ENCODE assay signal across 32 cellular contexts in genomic region chr15:40295297-40295696, GRCh38. TPM values are rescaled to one million over a fixed set of nuclear protein-coding genes. Genes with fewer than 3 reads are reported as not detected.
"Had no signal": no experiment of that assay in that cellular context is flagged by ENCODE, and none has a peak within 500 bp of the region (broad histone marks: within the 10 kb centered on the region; RNA-seq: fewer than 3 reads in every experiment).

No MANE protein-coding gene starts in this region.

- H3K36me3 ChIP-seq: adrenal gland, ascending aorta, colonic mucosa, ovary, prostate gland, vagina had no signal

- H3K9me3 Mint-ChIP-seq: activated T-helper 17 cell treated with anti-CD3 and anti-CD28 coated beads, Interleukin-2, amount 50 U/mL, for 72 hours; central memory CD8-positive, alpha-beta T cell; stimulated activated memory B cell treated with anti-CD40 and anti-IgM and Interleukin-4, amounts not matched to agents 10 μg/mL and 1 μg/mL and 100 μg/mL, for 72 hours; type B pancreatic cell had no signal

- H3K27me3 Mint-ChIP-seq: activated naive CD8-positive, alpha-beta T cell; activated T-helper 17 cell treated with anti-CD3 and anti-CD28 coated beads, Interleukin-2, amount 50 U/mL, for 72 hours; central memory CD8-positive, alpha-beta T cell; naive thymus-derived CD8-positive, alpha-beta T cell; stimulated activated memory B cell treated with anti-CD40 and anti-IgM and Interleukin-4, amounts not matched to agents 10 μg/mL and 1 μg/mL and 100 μg/mL, for 72 hours had no signal

- H3K4me3 ChIP-seq: adrenal gland, ascending aorta, colonic mucosa, heart right ventricle, ovary, prostate gland, skin epidermis, stomach, vagina had no signal

- H3K4me3 Mint-ChIP-seq: activated CD8-positive, alpha-beta T cell treated with anti-CD3 and anti-CD28 coated beads, Interleukin-2, amount 10 ng/mL, durations not matched to agents 7 days and 5 days; activated naive CD8-positive, alpha-beta T cell; activated T-helper 17 cell treated with anti-CD3 and anti-CD28 coated beads, Interleukin-2, amount 50 U/mL, for 72 hours; central memory CD8-positive, alpha-beta T cell; mesothelial cell of epicardium; naive thymus-derived CD8-positive, alpha-beta T cell; stimulated activated memory B cell treated with anti-CD40 and anti-IgM and Interleukin-4, amounts not matched to agents 10 μg/mL and 1 μg/mL and 100 μg/mL, for 72 hours; type B pancreatic cell had no signal

- H3K27me3 ChIP-seq: ascending aorta, colonic mucosa, ovary, vagina had no signal

- H3K4me1 ChIP-seq: prostate gland had no signal

- H3K4me1 Mint-ChIP-seq: activated T-helper 17 cell treated with anti-CD3 and anti-CD28 coated beads, Interleukin-2, amount 50 U/mL, for 72 hours; central memory CD8-positive, alpha-beta T cell had no signal

- H3K27ac ChIP-seq: adrenal gland, ascending aorta, colonic mucosa, ovary, prostate gland, skin epidermis, stomach, vagina had no signal

- ATAC-seq: activated CD8-positive, alpha-beta T cell treated with anti-CD3 and anti-CD28 coated beads, Interleukin-2, amount 10 ng/mL, durations not matched to agents 7 days and 5 days; activated T-helper 17 cell treated with anti-CD3 and anti-CD28 coated beads, Interleukin-2, amount 50 U/mL, for 72 hours; left lobe of liver; naive thymus-derived CD8-positive, alpha-beta T cell; stimulated activated memory B cell treated with anti-CD40 and anti-IgM and Interleukin-4, amounts not matched to agents 10 μg/mL and 1 μg/mL and 100 μg/mL, for 72 hours had no signal

- FAIRE-seq: endometrium, TTC549 had no signal

- H3K36me3 Mint-ChIP-seq: type B pancreatic cell had no signal

- DNase-seq: activated CD4-positive, alpha-beta T cell treated with anti-CD3 and anti-CD28 coated beads for 1 hour; activated CD4-positive, alpha-beta T cell treated with anti-CD3 and anti-CD28 coated beads, Interleukin-2, amount 50 U/mL, for 1 hour; activated CD8-positive, alpha-beta T cell treated with anti-CD3 and anti-CD28 coated beads, Interleukin-2, amount 10 ng/mL, durations not matched to agents 7 days and 5 days; activated naive CD4-positive, alpha-beta T cell; activated T-cell treated with anti-CD3 and anti-CD28 coated beads, Interleukin-2, amount 50 U/mL, for 1 hour; adrenal gland; colonic mucosa; erythroblast; foreskin fibroblast; islet precursor cell; naive thymus-derived CD8-positive, alpha-beta T cell; ovary; stimulated activated CD4-positive, alpha-beta T cell treated with anti-CD3 and anti-CD28 coated beads, Interleukin-2, amount 100 ng/mL, for 24 hours; stomach; T-helper 1 cell had no signal

- H3K9me3 ChIP-seq: adrenal gland, ascending aorta, colonic mucosa, ovary, prostate gland, stomach, vagina had no signal

- H3K27ac Mint-ChIP-seq: activated CD8-positive, alpha-beta T cell treated with anti-CD3 and anti-CD28 coated beads, Interleukin-2, amount 10 ng/mL, durations not matched to agents 7 days and 5 days; activated naive CD8-positive, alpha-beta T cell; activated T-helper 17 cell treated with anti-CD3 and anti-CD28 coated beads, Interleukin-2, amount 50 U/mL, for 72 hours; mesothelial cell of epicardium; naive thymus-derived CD8-positive, alpha-beta T cell; stimulated activated memory B cell treated with anti-CD40 and anti-IgM and Interleukin-4, amounts not matched to agents 10 μg/mL and 1 μg/mL and 100 μg/mL, for 72 hours; type B pancreatic cell had no signal

RNA-seq across cellular contexts. Expression of gene ANKRD63, which starts 12.4 kb away (rescaled TPM):
- total RNA-seq: activated T-helper 17 cell treated with anti-CD3 and anti-CD28 coated beads, Interleukin-2, amount 50 U/mL, for 72 hours; adrenal gland; ascending aorta; colonic mucosa; fibroblast of lung; left lobe of liver; lung microvascular endothelial cell; vagina had no signal
- polyA plus RNA-seq: adrenal gland, fibroblast of lung, heart right ventricle, ovary, stomach had no signal

RNA-seq across cellular contexts. Expression of gene PHGR1, which starts 55.5 kb away (rescaled TPM):
- total RNA-seq: activated CD8-positive, alpha-beta T cell treated with anti-CD3 and anti-CD28 coated beads, Interleukin-2, amount 10 ng/mL, durations not matched to agents 7 days and 5 days; activated T-helper 17 cell treated with anti-CD3 and anti-CD28 coated beads, Interleukin-2, amount 50 U/mL, for 72 hours; ascending aorta; fibroblast of lung; heart right ventricle; left lobe of liver; lung microvascular endothelial cell; mesothelial cell of epicardium; naive thymus-derived CD8-positive, alpha-beta T cell; prostate gland; temporal lobe had no signal
- polyA plus RNA-seq: fibroblast of lung; heart right ventricle; naive thymus-derived CD8-positive, alpha-beta T cell had no signal
